ENCODE assay signal across 9 cellular contexts in the genomic region with DNA sequence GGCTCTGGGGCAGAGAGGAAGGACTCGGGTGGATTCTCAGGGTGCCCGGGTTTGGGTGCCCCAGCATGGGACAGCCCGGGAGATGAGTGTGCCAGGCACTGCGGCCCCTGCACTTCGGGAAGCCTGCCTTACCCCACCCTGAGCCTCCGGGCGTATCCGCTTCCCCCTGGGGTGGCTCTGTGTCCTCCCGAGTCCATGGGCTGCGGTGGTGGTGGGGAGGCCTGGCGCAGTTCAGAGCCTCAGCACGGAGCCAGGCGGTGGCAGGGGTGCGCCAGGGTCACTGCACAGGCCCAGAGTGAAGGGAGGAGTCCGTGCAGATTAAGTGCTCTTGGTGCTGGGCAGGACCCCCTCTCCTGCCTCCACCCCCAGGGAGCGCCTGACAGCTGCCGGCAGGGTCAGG. TPM values are rescaled to one million over a fixed set of nuclear protein-coding genes. Genes with fewer than 3 reads are reported as not detected.
A peak's percentile ranks its signal among the peaks of the same experiment; 100 is the strongest.
DNase-seq lines count a peak whose midpoint lies in the region; ATAC-seq and TF ChIP-seq lines count a peak whose summit lies in the region.
"Had no signal": no experiment of that assay in that cellular context is flagged by ENCODE, and none has a peak within 500 bp of the region (broad histone marks: within the 10 kb centered on the region; RNA-seq: fewer than 3 reads in every experiment).

No MANE protein-coding gene starts in this region.

- TF ChIP-seq EP300 in stomach (IDR thresholded peaks at IDR 0.05), result no peak

- 60% methylated on average over 17 of the region's 17 CpGs for WGBS in right cardiac atrium
- 28 to 61% (median 40%) methylated on average over 2 to 17 of the region's 17 CpGs for WGBS in stomach, 5 donors

- in situ Hi-C loops in G401 (cut with HindIII; ENCODE audit: low sequenced_read_pairs), result no loop called here

- ATAC-seq in SK-N-SH treated with all-trans-retinoic acid at 6 μM for 48 hours, result peak; percentile 16
- ATAC-seq in right cardiac atrium, result peak in 1 of 2 donors; percentile 0
- ATAC-seq: GM12878 had no signal

- H3K36me3 ChIP-seq in stomach, result peaks cover 12 to 49% (median 31%) of the 10 kb centered on the region in 4 donors

- DNase-seq in right cardiac atrium (no peak), stomach (no peak), G401 (ENCODE audit: low spot score) (no peak), DMS114 treated with DMSO at 0.1 percent for 48 hours (lab: John Stamatoyannopoulos, UW; ENCODE audit: unreplicated experiment) (no peak), LoVo (ENCODE audit: low spot score) (no peak)

- H3K4me1 ChIP-seq in right cardiac atrium (ENCODE audit: control insufficient read depth, insufficient read depth, low read length) (peaks cover 22% of the 10 kb centered on the region), stomach (peaks cover 36 to 73% (median 60%) of the 10 kb centered on the region in 4 donors)

- H3K9me3 ChIP-seq in right cardiac atrium (ENCODE audit: control insufficient read depth, low read length), result no peaks in the 10 kb centered on the region
- H3K9me3 ChIP-seq in stomach, result no peaks in the 10 kb centered on the region

- no peak for TF ChIP-seq POLR2A in stomach (IDR thresholded peaks at IDR 0.05)

- H3K4me3 ChIP-seq in right cardiac atrium (ENCODE audit: low read length), result no peak overlapping the region
- H3K4me3 ChIP-seq in stomach, result no peak overlapping the region
- H3K4me3 ChIP-seq: cardiac muscle cell, GM12878 had no signal

- H3K27ac ChIP-seq in right cardiac atrium (ENCODE audit: low read length), result peak overlapping the region; percentile 16
- peak overlapping the region; percentile 41 to 77 (median 70) for H3K27ac ChIP-seq in stomach
- H3K27ac ChIP-seq: cardiac muscle cell had no signal

- no peak for TF ChIP-seq CTCF in stomach (IDR thresholded peaks at IDR 0.05)

- intact Hi-C loops in right cardiac atrium (cut with DNase I), result no loop called here
- intact Hi-C loops in stomach (cut with DNase I; ENCODE audit: low total_unique reads), result no loop called here

- no peaks in the 10 kb centered on the region for H3K27me3 ChIP-seq in right cardiac atrium (ENCODE audit: control insufficient read depth, insufficient read depth)
- H3K27me3 ChIP-seq in stomach, result peaks cover 0 to 9% (median 0%) of the 10 kb centered on the region in 3 donors
- H3K27me3 ChIP-seq: cardiac muscle cell had no signal

TF ChIP-seq in SK-N-SH treated with all-trans-retinoic acid at 6 μM for 48 hours, 23 proteins besides CTCF, POLR2A, EP300 and RAD21:
- TF ChIP-seq RARB (CRISPR knock-in tag; IDR thresholded peaks at IDR 0.05) (no peak), TOX (CRISPR knock-in tag; IDR thresholded peaks at IDR 0.05; ENCODE audit: borderline replicate concordance) (no peak), ZNF565 (CRISPR knock-in tag; conservative IDR thresholded peaks at IDR 0.05; ENCODE audit: low read depth) (no peak), ARNTL (CRISPR knock-in tag; IDR thresholded peaks at IDR 0.05; ENCODE audit: borderline replicate concordance, low read depth) (no peak)

RNA-seq across cellular contexts. Expression of gene MYBBP1A, which starts 20.7 kb away (rescaled TPM):
- total RNA-seq in right cardiac atrium (10 to 100 TPM; 18.4 to 28.5 (median 23.1) TPM), stomach (100 to 1,000 TPM in 2 of 5 donors, 10 to 100 TPM in 3; 38.6 to 237 (median 73.2) TPM)
- polyA plus RNA-seq in right cardiac atrium (15.9 TPM), stomach (10 to 100 TPM; 14.1 to 32.2 (median 21.5) TPM)
- total RNA-seq in G401 (2014; rRNA removed; shearing (Covaris generic)), result 89.3 and 91.6 TPM in 2 replicates

RNA-seq across cellular contexts. Expression of gene GGT6, which starts 25.9 kb away (rescaled TPM):
- total RNA-seq in right cardiac atrium, result not detected
- polyA plus RNA-seq in right cardiac atrium, result not detected
- 100 to 1,000 TPM in 1 of 5 donors, 10 to 100 TPM in 3, 1 to 10 TPM in 1; 5.8 to 147 (median 11.6) TPM for total RNA-seq in stomach
- 10 to 100 TPM in 2 of 3 donors, 1 to 10 TPM in 1; 4.4 to 22.2 (median 18.8) TPM for polyA plus RNA-seq in stomach
- 5.3 TPM in 1 of 2 replicates, not detected in the other for total RNA-seq in G401 (2014; rRNA removed; shearing (Covaris generic))
- total RNA-seq: cardiac muscle cell, osteoblast had no signal
- polyA plus RNA-seq: cardiac muscle cell had no signal

RNA-seq across cellular contexts. Expression of gene SPNS2, which starts 35.8 kb away (rescaled TPM):
- total RNA-seq in right cardiac atrium (10 to 100 TPM in 2 of 4 donors, 1 to 10 TPM in 2; 9.6 to 12.7 (median 10.3) TPM), stomach (10 to 100 TPM in 4 of 5 donors, 1 to 10 TPM in 1; 4.1 to 67.7 (median 27.7) TPM)
- polyA plus RNA-seq in right cardiac atrium (16.2 TPM), stomach (10 to 100 TPM; 13.7 to 30.0 (median 20.3) TPM)
- 58.1 and 61.5 TPM in 2 replicates for total RNA-seq in G401 (2014; rRNA removed; shearing (Covaris generic))

RNA-seq across cellular contexts. Expression of gene SMTNL2, which starts 49.8 kb away (rescaled TPM):
- 10 to 100 TPM; 10.7 to 20.8 (median 14.2) TPM for total RNA-seq in right cardiac atrium
- polyA plus RNA-seq in right cardiac atrium, result 5.8 TPM
- 1 to 10 TPM in 2 of 5 donors, not detected in 3; 1.1 to 1.9 TPM for total RNA-seq in stomach
- 1 to 10 TPM in 1 of 3 donors, under 1 TPM in 1, not detected in 1; 0.50 to 1.9 TPM for polyA plus RNA-seq in stomach
- total RNA-seq in G401 (2014; rRNA removed; shearing (Covaris generic)), result not detected in 2 replicates
- total RNA-seq: GM12878, osteoblast had no signal
- polyA plus RNA-seq: GM12878 had no signal
